8 cellular contexts compared by ENCODE assay signal in genomic region chr12:52380271-52380694, GRCh38. TPM values are rescaled to one million over a fixed set of nuclear protein-coding genes. Genes with fewer than 3 reads are reported as not detected.
DNase-seq lines count a peak whose midpoint lies in the region; ATAC-seq and TF ChIP-seq lines count a peak whose summit lies in the region.

No MANE protein-coding gene starts in this region.

- peak; percentile 39 for DNase-seq in activated CD4-positive, alpha-beta T cell treated with anti-CD3 and anti-CD28 coated beads for 48 hours
- DNase-seq in activated CD4-positive, alpha-beta T cell treated with anti-CD3 and anti-CD28 coated beads, Interleukin-2, amount 50 U/mL, for 4 hours = no peak
- DNase-seq in RPMI8226 (peak; percentile 66), fibroblast of the aortic adventitia (ENCODE audit: low read depth) (peak; percentile 9), putamen (ENCODE audit: low spot score) (peak; percentile 17)
- DNase-seq in activated effector memory CD4-positive, alpha-beta T cell treated with anti-CD3 and anti-CD28 coated beads, Interleukin-2, amount 50 U/mL, for 16 hours = no peak

- no peak overlapping the region for H3K4me3 ChIP-seq in fibroblast of the aortic adventitia (ENCODE audit: low read depth, low read length)

- ATAC-seq in HG02885 (IDR thresholded peaks at IDR 0.05; ENCODE audit: poor library complexity, unreplicated experiment) (no peak), GM21786 (IDR thresholded peaks at IDR 0.05; ENCODE audit: unreplicated experiment) (no peak)

- TF ChIP-seq CTCF in fibroblast of the aortic adventitia (IDR thresholded peaks at IDR 0.05; ENCODE audit: insufficient read depth, low read length) = peak; percentile 55

RNA-seq across cellular contexts. Expression of gene KRT84, which starts 5.2 kb away (rescaled TPM):
- total RNA-seq in fibroblast of the aortic adventitia (ENCODE audit: low replicate concordance) = not detected in 2 replicates

RNA-seq across cellular contexts. Expression of gene KRT85, which starts 13.0 kb away (rescaled TPM):
- not detected in 2 replicates for total RNA-seq in fibroblast of the aortic adventitia (ENCODE audit: low replicate concordance)

RNA-seq across cellular contexts. Expression of gene KRT82, which starts 25.9 kb away (rescaled TPM):
- total RNA-seq in fibroblast of the aortic adventitia (ENCODE audit: low replicate concordance) = not detected in 2 replicates

RNA-seq across cellular contexts. Expression of gene KRT75, which starts 53.9 kb away (rescaled TPM):
- total RNA-seq in fibroblast of the aortic adventitia (ENCODE audit: low replicate concordance) = not detected in 2 replicates

RNA-seq across cellular contexts. Expression of gene KRT83, which starts 59.1 kb away (rescaled TPM):
- not detected in 2 replicates for total RNA-seq in fibroblast of the aortic adventitia (ENCODE audit: low replicate concordance)

Comparison
In these comparisons a context has a peak if more than half of its experiments do, and no peak if none do; other contexts are left out.
1. DNase-seq: peak in activated CD4-positive, alpha-beta T cell treated with anti-CD3 and anti-CD28 coated beads for 48 hours (single experiment), RPMI8226 (single experiment), fibroblast of the aortic adventitia (single experiment) and putamen (single experiment); none in activated CD4-positive, alpha-beta T cell treated with anti-CD3 and anti-CD28 coated beads, Interleukin-2, amount 50 U/mL, for 4 hours (0 of 2) and activated effector memory CD4-positive, alpha-beta T cell treated with anti-CD3 and anti-CD28 coated beads, Interleukin-2, amount 50 U/mL, for 16 hours (single experiment).